ENCODE assay signal across 1 cellular context in genomic region chr19:42247631-42248199, GRCh38.
TF ChIP-seq lines count a peak whose summit lies in the region.

No MANE protein-coding gene starts in this region.

TF ChIP-seq in HepG2, 621 proteins besides CTCF, POLR2A, EP300 and RAD21:
- TF ChIP-seq CREB3 (CRISPR knock-in tag; IDR thresholded peaks at IDR 0.05) = no peak
- TF ChIP-seq USF2 (IDR thresholded peaks at IDR 0.05; ENCODE audit: low read depth, low read length) = no peak
- TF ChIP-seq USF2 (CRISPR knock-in tag; IDR thresholded peaks at IDR 0.05; ENCODE audit: borderline replicate concordance) = no peak
- TF ChIP-seq CREBL2 (CRISPR knock-in tag; IDR thresholded peaks at IDR 0.05; ENCODE audit: borderline replicate concordance) = no peak
- TF ChIP-seq ZC3H13 (CRISPR knock-in tag; IDR thresholded peaks at IDR 0.05) = 0 out of 2 replicates have a peak, but pooled peaks have one; percentile 6
